27 cellular contexts compared by ENCODE assay signal in the genomic region with DNA sequence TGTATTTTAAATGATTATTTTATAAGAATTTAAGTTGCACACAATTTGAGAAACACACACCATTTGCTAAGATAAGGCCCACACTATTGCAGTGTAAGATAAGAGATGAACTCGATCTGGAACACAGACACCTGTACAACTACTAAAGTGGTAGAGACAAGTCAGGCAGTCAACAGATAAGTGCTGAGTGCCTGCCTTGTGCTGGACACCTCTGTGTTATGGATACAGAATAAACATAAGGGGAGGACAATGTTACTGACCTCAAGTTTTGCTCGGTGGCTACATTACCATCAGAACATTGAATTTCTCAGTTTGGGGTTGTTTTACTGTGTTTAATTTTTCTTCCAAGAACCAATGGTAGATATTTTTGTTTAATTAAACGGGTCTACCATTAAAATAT.
"Had no signal": no experiment of that assay in that cellular context is flagged by ENCODE, and none has a peak within 500 bp of the region (broad histone marks: within the 10 kb centered on the region; RNA-seq: fewer than 3 reads in every experiment).

No MANE protein-coding gene starts in this region.

- ATAC-seq: activated CD4-positive, alpha-beta T cell treated with anti-CD3 and anti-CD28 coated beads for 36 hours; activated CD8-positive, alpha-beta memory T cell treated with anti-CD3 and anti-CD28 coated beads, Interleukin-2, amount 10 ng/mL, durations not matched to agents 7 days and 5 days; activated CD8-positive, alpha-beta T cell treated with anti-CD3 and anti-CD28 coated beads, Interleukin-2, amount 10 ng/mL, durations not matched to agents 7 days and 5 days; activated naive CD4-positive, alpha-beta T cell treated with anti-CD3 and anti-CD28 coated beads, Interleukin-2, amount 50 U/mL, for 72 hours; activated T-cell treated with anti-CD3 and anti-CD28 coated beads, Interleukin-2, amount 50 U/mL, for 72 hours; gastroesophageal sphincter had no signal

- H3K36me3 ChIP-seq: brain microvascular endothelial cell, esophagus squamous epithelium, gastroesophageal sphincter had no signal

- H3K4me3 ChIP-seq: esophagus squamous epithelium, gastroesophageal sphincter had no signal

- H3K9me3 ChIP-seq: esophagus squamous epithelium, gastroesophageal sphincter had no signal

- DNase-seq: activated CD4-positive, alpha-beta memory T cell treated with anti-CD3 and anti-CD28 coated beads for 36 hours; activated CD4-positive, alpha-beta T cell treated with anti-CD3 and anti-CD28 coated beads for 36 hours; activated CD4-positive, alpha-beta T cell treated with anti-CD3 and anti-CD28 coated beads, Interleukin-2, amount 10 ng/mL, durations not matched to agents 24 days and 14 days; activated CD4-positive, CD25-positive, alpha-beta regulatory T cell; activated CD4-positive, CD25-positive, alpha-beta regulatory T cell treated with anti-CD3 and anti-CD28 coated beads, Interleukin-2, amount 50 U/mL, for 72 hours; activated CD8-positive, alpha-beta memory T cell treated with anti-CD3 and anti-CD28 coated beads, Interleukin-2, amount 10 ng/mL, durations not matched to agents 7 days and 5 days; activated CD8-positive, alpha-beta memory T cell treated with anti-CD3 and anti-CD28 coated beads, Interleukin-2, amount 50 U/mL, for 48 hours; activated CD8-positive, alpha-beta T cell treated with anti-CD3 and anti-CD28 coated beads, Interleukin-2, amount 10 ng/mL, durations not matched to agents 7 days and 5 days; activated gamma-delta T cell; activated naive CD4-positive, alpha-beta T cell; activated naive CD4-positive, alpha-beta T cell treated with anti-CD3 and anti-CD28 coated beads, Interleukin-2, amount 10 ng/mL, durations not matched to agents 7 days and 5 days; activated naive CD8-positive, alpha-beta T cell treated with anti-CD3 and anti-CD28 coated beads, Interleukin-2, amount 10 ng/mL, durations not matched to agents 7 days and 5 days; activated T-cell treated with anti-CD3 and anti-CD28 coated beads for 4 hours; activated T-cell treated with anti-CD3 and anti-CD28 coated beads, Interleukin-2, amount 50 U/mL, for 24 hours; activated T-cell treated with anti-CD3 and anti-CD28 coated beads, Interleukin-2, amount 50 U/mL, for 72 hours; anterior cingulate cortex; brain microvascular endothelial cell; caudate nucleus; cortex of kidney; dermis blood vessel endothelial cell; effector CD4-positive, alpha-beta T cell; esophagus squamous epithelium; foreskin melanocyte; T-helper 2 cell had no signal

- H3K27me3 ChIP-seq: brain microvascular endothelial cell, gastroesophageal sphincter had no signal

- H3K27ac ChIP-seq: brain microvascular endothelial cell, epithelial cell of prostate, esophagus squamous epithelium, gastroesophageal sphincter had no signal
